Comparison of ENCODE assay signal across 22 cellular contexts in the genomic region with DNA sequence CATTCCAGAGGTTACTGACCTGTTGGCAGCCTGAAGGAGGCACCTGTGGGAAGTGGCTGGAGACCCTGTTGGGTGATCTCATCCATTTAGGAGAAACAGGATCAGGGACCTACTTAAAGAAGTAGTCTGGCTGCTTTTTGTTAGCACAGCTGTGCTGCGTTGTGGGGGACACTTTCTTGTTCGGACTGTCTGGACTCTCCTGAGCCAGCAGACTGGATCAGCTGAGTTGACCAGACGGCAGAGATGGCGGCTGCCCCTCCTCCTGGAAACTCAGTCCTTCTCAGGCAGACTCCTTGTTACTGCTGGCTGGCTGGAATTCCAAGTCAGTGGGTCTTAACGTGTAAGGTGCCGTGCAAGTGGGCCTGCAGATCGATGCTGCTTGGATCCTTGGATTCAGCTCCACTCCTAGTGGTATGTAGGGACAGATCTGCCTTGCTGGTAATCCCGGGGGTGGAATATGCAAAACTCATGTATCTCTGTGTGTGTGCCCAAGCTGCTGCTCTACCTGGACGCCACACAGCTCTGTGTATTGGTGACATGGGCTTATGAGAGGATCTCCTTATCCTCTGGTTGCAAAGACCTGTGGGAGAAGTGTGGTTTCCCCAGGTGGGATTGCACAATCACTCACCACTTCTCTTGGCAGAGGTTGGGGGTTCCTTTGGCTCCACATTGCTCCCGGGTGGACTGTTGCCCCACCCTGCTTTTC.
A peak's percentile ranks its signal among the peaks of the same experiment; 100 is the strongest.
DNase-seq lines count a peak whose midpoint lies in the region; ATAC-seq, FAIRE-seq and TF ChIP-seq lines count a peak whose summit lies in the region.
"Had no signal": no experiment of that assay in that cellular context is flagged by ENCODE, and none has a peak within 500 bp of the region (broad histone marks: within the 10 kb centered on the region; RNA-seq: fewer than 3 reads in every experiment).

No MANE protein-coding gene starts in this region.

- no peaks in the 10 kb centered on the region for H3K27me3 ChIP-seq in pancreas
- H3K27me3 ChIP-seq: brain microvascular endothelial cell, gastrocnemius medialis, suprapubic skin had no signal

- H3K4me3 Mint-ChIP-seq in activated CD4-positive, alpha-beta T cell treated with anti-CD3 and anti-CD28 coated beads, Interleukin-2, amount 10 ng/mL, durations not matched to agents 24 days and 14 days: no peak overlapping the region
- H3K4me3 Mint-ChIP-seq: activated CD4-positive, alpha-beta memory T cell treated with anti-CD3 and anti-CD28 coated beads, Interleukin-2, amount 10 ng/mL, durations not matched to agents 7 days and 5 days; activated naive CD4-positive, alpha-beta T cell treated with anti-CD3 and anti-CD28 coated beads, Interleukin-2, amount 10 ng/mL, durations not matched to agents 7 days and 5 days; activated T-cell treated with anti-CD3 and anti-CD28 coated beads, Interleukin-2, amount 50 U/mL, for 4 hours; IgD-negative memory B cell; natural killer cell had no signal

- no peaks in the 10 kb centered on the region for H3K36me3 ChIP-seq in pancreas
- H3K36me3 ChIP-seq: brain microvascular endothelial cell, suprapubic skin had no signal

- no peak for FAIRE-seq in pancreas (lab: Jason Lieb, UNC)
- FAIRE-seq: GM19239, H54 had no signal

- 46 to 49% methylated on average over 10 of the region's 10 CpGs for WGBS in pancreas, 2 donors

- peak; percentile 58 for DNase-seq in NCI-H69 (lab: John Stamatoyannopoulos, UW)
- DNase-seq in epithelial cell of esophagus (ENCODE audit: low read depth): peak; percentile 23
- peak; percentile 42 to 78 (median 66) for DNase-seq in pancreas
- DNase-seq in SHP77 treated with DMSO at 0.1 percent for 48 hours (lab: John Stamatoyannopoulos, UW): no peak
- no peak for DNase-seq in activated CD4-positive, alpha-beta T cell treated with anti-CD3 and anti-CD28 coated beads, Interleukin-2, amount 10 ng/mL, durations not matched to agents 24 days and 14 days
- DNase-seq: activated CD4-positive, alpha-beta memory T cell treated with anti-CD3 and anti-CD28 coated beads, Interleukin-2, amount 10 ng/mL, durations not matched to agents 7 days and 5 days; activated naive CD4-positive, alpha-beta T cell treated with anti-CD3 and anti-CD28 coated beads, Interleukin-2, amount 10 ng/mL, durations not matched to agents 7 days and 5 days; activated T-cell treated with anti-CD3 and anti-CD28 coated beads, Interleukin-2, amount 50 U/mL, for 4 hours; brain microvascular endothelial cell; Calu3; mesenchymal stem cell; natural killer cell; NCI-H2171; stimulated activated CD4-positive, alpha-beta T cell treated with anti-CD3 and anti-CD28 coated beads, Interleukin-12 subunit alpha, Interleukin-12 subunit beta, amount 100 ng/mL, for 4 hours had no signal

- peak overlapping the region; percentile 49 to 78 (median 52) for H3K27ac ChIP-seq in pancreas
- H3K27ac ChIP-seq: brain microvascular endothelial cell, suprapubic skin had no signal

- no peak overlapping the region for H3K4me3 ChIP-seq in epithelial cell of esophagus (ENCODE audit: low read length)
- peak overlapping the region in 2 of 4 donors; percentile 12 to 24 for H3K4me3 ChIP-seq in pancreas
- H3K4me3 ChIP-seq: gastrocnemius medialis, suprapubic skin had no signal

- no peaks in the 10 kb centered on the region for H3K9me3 ChIP-seq in pancreas
- H3K9me3 ChIP-seq: gastrocnemius medialis had no signal

- TF ChIP-seq RAD21 in Ishikawa (IDR thresholded peaks at IDR 0.05; ENCODE audit: low read depth): no peak

- no peaks in the 10 kb centered on the region for H3K27me3 Mint-ChIP-seq in activated CD4-positive, alpha-beta T cell treated with anti-CD3 and anti-CD28 coated beads, Interleukin-2, amount 10 ng/mL, durations not matched to agents 24 days and 14 days
- H3K27me3 Mint-ChIP-seq: activated CD4-positive, alpha-beta memory T cell treated with anti-CD3 and anti-CD28 coated beads, Interleukin-2, amount 10 ng/mL, durations not matched to agents 7 days and 5 days; activated naive CD4-positive, alpha-beta T cell treated with anti-CD3 and anti-CD28 coated beads, Interleukin-2, amount 10 ng/mL, durations not matched to agents 7 days and 5 days; IgD-negative memory B cell had no signal

- peaks cover 86% of the 10 kb centered on the region for H3K36me3 Mint-ChIP-seq in activated CD4-positive, alpha-beta T cell treated with anti-CD3 and anti-CD28 coated beads, Interleukin-2, amount 10 ng/mL, durations not matched to agents 24 days and 14 days (ENCODE audit: low read depth)

- H3K27ac Mint-ChIP-seq in activated CD4-positive, alpha-beta T cell treated with anti-CD3 and anti-CD28 coated beads, Interleukin-2, amount 10 ng/mL, durations not matched to agents 24 days and 14 days: no peak overlapping the region
- H3K27ac Mint-ChIP-seq: activated CD4-positive, alpha-beta memory T cell treated with anti-CD3 and anti-CD28 coated beads, Interleukin-2, amount 10 ng/mL, durations not matched to agents 7 days and 5 days; activated naive CD4-positive, alpha-beta T cell treated with anti-CD3 and anti-CD28 coated beads, Interleukin-2, amount 10 ng/mL, durations not matched to agents 7 days and 5 days; IgD-negative memory B cell had no signal

- intact Hi-C loops in pancreas (cut with DNase I): no loop called here
- intact Hi-C loops in activated CD4-positive, alpha-beta T cell treated with anti-CD3 and anti-CD28 coated beads, Interleukin-2, amount 10 ng/mL, durations not matched to agents 24 days and 14 days (cut with micrococcal nuclease): no loop called here

- H3K4me1 Mint-ChIP-seq in activated CD4-positive, alpha-beta T cell treated with anti-CD3 and anti-CD28 coated beads, Interleukin-2, amount 10 ng/mL, durations not matched to agents 24 days and 14 days: no peaks in the 10 kb centered on the region

- no peak for TF ChIP-seq EP300 in Ishikawa (IDR thresholded peaks at IDR 0.05; ENCODE audit: borderline replicate concordance)

- TF ChIP-seq CTCF in epithelial cell of esophagus (IDR thresholded peaks at IDR 0.05; ENCODE audit: insufficient read depth, low read depth, low read length, missing control alignments) (no peak), pancreas (IDR thresholded peaks at IDR 0.05) (no peak)

- peaks cover 0 to 12% (median 4%) of the 10 kb centered on the region in 3 donors for H3K4me1 ChIP-seq in pancreas
- H3K4me1 ChIP-seq: suprapubic skin had no signal

- ATAC-seq in pancreas: peak; percentile 93 to 97 (median 94)
- no peak for ATAC-seq in HG03378 (IDR thresholded peaks at IDR 0.05; ENCODE audit: unreplicated experiment)
- ATAC-seq in GM19397 (IDR thresholded peaks at IDR 0.05; ENCODE audit: unreplicated experiment): no peak
- ATAC-seq: activated T-cell treated with anti-CD3 and anti-CD28 coated beads, Interleukin-2, amount 50 U/mL, for 4 hours; natural killer cell had no signal

- peaks cover 51% of the 10 kb centered on the region for H3K9me3 Mint-ChIP-seq in activated CD4-positive, alpha-beta T cell treated with anti-CD3 and anti-CD28 coated beads, Interleukin-2, amount 10 ng/mL, durations not matched to agents 24 days and 14 days

TF ChIP-seq in Ishikawa, 13 proteins besides CTCF, POLR2A, EP300 and RAD21:
- TF ChIP-seq FOXM1 (IDR thresholded peaks at IDR 0.05; ENCODE audit: borderline replicate concordance, low read depth) (no peak), EGR1 (IDR thresholded peaks at IDR 0.05) (no peak), CREB1 (IDR thresholded peaks at IDR 0.05; ENCODE audit: low read depth) (no peak), YY1 (IDR thresholded peaks at IDR 0.05; ENCODE audit: low read depth) (no peak), TCF12 (IDR thresholded peaks at IDR 0.05; ENCODE audit: low read depth) (no peak), CEBPB (IDR thresholded peaks at IDR 0.05) (peak; percentile 53; the same call in 1 of the 2 replicates), ZBTB7A (IDR thresholded peaks at IDR 0.05; ENCODE audit: low read depth) (no peak)
- TF ChIP-seq, protein P1, sequence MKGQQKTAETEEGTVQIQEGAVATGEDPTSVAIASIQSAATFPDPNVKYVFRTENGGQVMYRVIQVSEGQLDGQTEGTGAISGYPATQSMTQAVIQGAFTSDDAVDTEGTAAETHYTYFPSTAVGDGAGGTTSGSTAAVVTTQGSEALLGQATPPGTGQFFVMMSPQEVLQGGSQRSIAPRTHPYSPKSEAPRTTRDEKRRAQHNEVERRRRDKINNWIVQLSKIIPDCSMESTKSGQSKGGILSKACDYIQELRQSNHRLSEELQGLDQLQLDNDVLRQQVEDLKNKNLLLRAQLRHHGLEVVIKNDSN (IDR thresholded peaks at IDR 0.05): no peak
- TF ChIP-seq, protein P2, sequence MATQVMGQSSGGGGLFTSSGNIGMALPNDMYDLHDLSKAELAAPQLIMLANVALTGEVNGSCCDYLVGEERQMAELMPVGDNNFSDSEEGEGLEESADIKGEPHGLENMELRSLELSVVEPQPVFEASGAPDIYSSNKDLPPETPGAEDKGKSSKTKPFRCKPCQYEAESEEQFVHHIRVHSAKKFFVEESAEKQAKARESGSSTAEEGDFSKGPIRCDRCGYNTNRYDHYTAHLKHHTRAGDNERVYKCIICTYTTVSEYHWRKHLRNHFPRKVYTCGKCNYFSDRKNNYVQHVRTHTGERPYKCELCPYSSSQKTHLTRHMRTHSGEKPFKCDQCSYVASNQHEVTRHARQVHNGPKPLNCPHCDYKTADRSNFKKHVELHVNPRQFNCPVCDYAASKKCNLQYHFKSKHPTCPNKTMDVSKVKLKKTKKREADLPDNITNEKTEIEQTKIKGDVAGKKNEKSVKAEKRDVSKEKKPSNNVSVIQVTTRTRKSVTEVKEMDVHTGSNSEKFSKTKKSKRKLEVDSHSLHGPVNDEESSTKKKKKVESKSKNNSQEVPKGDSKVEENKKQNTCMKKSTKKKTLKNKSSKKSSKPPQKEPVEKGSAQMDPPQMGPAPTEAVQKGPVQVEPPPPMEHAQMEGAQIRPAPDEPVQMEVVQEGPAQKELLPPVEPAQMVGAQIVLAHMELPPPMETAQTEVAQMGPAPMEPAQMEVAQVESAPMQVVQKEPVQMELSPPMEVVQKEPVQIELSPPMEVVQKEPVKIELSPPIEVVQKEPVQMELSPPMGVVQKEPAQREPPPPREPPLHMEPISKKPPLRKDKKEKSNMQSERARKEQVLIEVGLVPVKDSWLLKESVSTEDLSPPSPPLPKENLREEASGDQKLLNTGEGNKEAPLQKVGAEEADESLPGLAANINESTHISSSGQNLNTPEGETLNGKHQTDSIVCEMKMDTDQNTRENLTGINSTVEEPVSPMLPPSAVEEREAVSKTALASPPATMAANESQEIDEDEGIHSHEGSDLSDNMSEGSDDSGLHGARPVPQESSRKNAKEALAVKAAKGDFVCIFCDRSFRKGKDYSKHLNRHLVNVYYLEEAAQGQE (IDR thresholded peaks at IDR 0.05; ENCODE audit: low read depth): no peak

Comparison
In these comparisons a context has a peak if more than half of its experiments do, and no peak if none do; other contexts are left out.
1. DNase-seq: peak in NCI-H69 (single experiment), epithelial cell of esophagus (single experiment) and pancreas (6 of 6); none in SHP77 treated with DMSO at 0.1 percent for 48 hours (single experiment) and activated CD4-positive, alpha-beta T cell treated with anti-CD3 and anti-CD28 coated beads, Interleukin-2, amount 10 ng/mL, durations not matched to agents 24 days and 14 days (single experiment).
2. ATAC-seq: peak in pancreas (4 of 4); none in HG03378 (single experiment) and GM19397 (single experiment).